9 cellular contexts compared by ENCODE assay signal in genomic region chr12:106139422-106140141, GRCh38. TPM values are rescaled to one million over a fixed set of nuclear protein-coding genes. Genes with fewer than 3 reads are reported as not detected.
DNase-seq lines count a peak whose midpoint lies in the region; ATAC-seq and TF ChIP-seq lines count a peak whose summit lies in the region.
"Had no signal": no experiment of that assay in that cellular context is flagged by ENCODE, and none has a peak within 500 bp of the region (broad histone marks: within the 10 kb centered on the region; RNA-seq: fewer than 3 reads in every experiment).

No MANE protein-coding gene starts in this region.

- peak; percentile 34 for DNase-seq in HPDE6-E6E7 (ENCODE audit: extremely low spot score)
- DNase-seq in SJSA1 (ENCODE audit: low read depth in 1 of 2, low spot score in 2 of 2), result peak; percentile 87 to 92
- peak; percentile 98 for DNase-seq in endodermal cell
- DNase-seq in medulla oblongata (ENCODE audit: extremely low spot score), result peak; percentile 66

- H3K36me3 ChIP-seq in SJSA1, result peaks cover 36% of the 10 kb centered on the region
- peaks cover 7% of the 10 kb centered on the region for H3K36me3 ChIP-seq in endodermal cell (ENCODE audit: control insufficient read depth, insufficient read depth, low read length)
- H3K36me3 ChIP-seq in stomach smooth muscle (ENCODE audit: control insufficient read depth in 2 of 2, insufficient read depth in 2 of 2, low read length in 2 of 2), result no peaks in the 10 kb centered on the region

- ATAC-seq in HG02938 (IDR thresholded peaks at IDR 0.05; ENCODE audit: unreplicated experiment) (no peak), GM18858 (IDR thresholded peaks at IDR 0.05; ENCODE audit: unreplicated experiment) (no peak)
- ATAC-seq: K562 had no signal

- peak overlapping the region; percentile 93 for H3K9ac ChIP-seq in endodermal cell (ENCODE audit: extremely low read depth, low read length, poor library complexity, severe bottlenecking)
- H3K9ac ChIP-seq in stomach smooth muscle (ENCODE audit: low read length in 2 of 2), result peak overlapping the region; percentile 77 to 91

- H3K4me1 ChIP-seq in SJSA1 (replicated peaks) (peaks cover 67% of the 10 kb centered on the region), endodermal cell (ENCODE audit: control insufficient read depth, insufficient read depth, low read length) (peaks cover 8% of the 10 kb centered on the region), stomach smooth muscle (ENCODE audit: control insufficient read depth, insufficient read depth, low read length) (peaks cover 55% of the 10 kb centered on the region)

- H3K9me3 Mint-ChIP-seq in endodermal cell, result no peaks in the 10 kb centered on the region

- peak overlapping the region; percentile 78 for H3K4me3 Mint-ChIP-seq in endodermal cell

- H3K4me3 ChIP-seq in SJSA1 (peak overlapping the region; percentile 95), endodermal cell (ENCODE audit: low read length) (peak overlapping the region; percentile 98), stomach smooth muscle (ENCODE audit: low read length in 2 of 2) (peak overlapping the region; percentile 59 to 85)
- H3K4me3 ChIP-seq: K562 had no signal

- no peaks in the 10 kb centered on the region for H3K36me3 Mint-ChIP-seq in endodermal cell (ENCODE audit: low read depth)

- H3K27me3 ChIP-seq in SJSA1 (replicated peaks), result no peaks in the 10 kb centered on the region
- H3K27me3 ChIP-seq in endodermal cell (ENCODE audit: control insufficient read depth, insufficient read depth, low read length, poor library complexity, severe bottlenecking), result no peaks in the 10 kb centered on the region
- no peaks in the 10 kb centered on the region for H3K27me3 ChIP-seq in stomach smooth muscle (ENCODE audit: control insufficient read depth in 1 of 2, insufficient read depth in 2 of 2, low read length in 2 of 2)

- peaks cover 56% of the 10 kb centered on the region for H3K4me1 Mint-ChIP-seq in endodermal cell

- H3K27me3 Mint-ChIP-seq in endodermal cell (ENCODE audit: insufficient read depth), result peaks cover 2% of the 10 kb centered on the region

- H3K9me3 ChIP-seq in SJSA1 (replicated peaks), result 0 out of 2 replicates have a peak, but pooled peaks cover 2% of the 10 kb centered on the region
- H3K9me3 ChIP-seq in endodermal cell (ENCODE audit: control insufficient read depth, low read length), result no peaks in the 10 kb centered on the region
- H3K9me3 ChIP-seq in stomach smooth muscle (ENCODE audit: control insufficient read depth in 2 of 2, low read length in 2 of 2), result no peaks in the 10 kb centered on the region

- H3K27ac ChIP-seq in C4-2B, result peak overlapping the region; percentile 75
- H3K27ac ChIP-seq in SJSA1, result peak overlapping the region; percentile 99
- peak overlapping the region; percentile 97 for H3K27ac ChIP-seq in endodermal cell (ENCODE audit: low read depth, low read length)
- H3K27ac ChIP-seq in stomach smooth muscle (ENCODE audit: low read length), result peak overlapping the region; percentile 92

- TF ChIP-seq CTCF in C4-2B (conservative IDR thresholded peaks at IDR 0.05), result no peak
- TF ChIP-seq CTCF in endodermal cell (conservative IDR thresholded peaks at IDR 0.05), result no peak

- H3K27ac Mint-ChIP-seq in endodermal cell, result peak overlapping the region; percentile 93

- 0% methylated on average over 5 to 66 of the region's 66 CpGs for whole genome bisulfite sequencing in endodermal cell (ENCODE audit: insufficient coverage in 1 of 2, insufficient read length in 1 of 2), 2 experiments

RNA-seq across cellular contexts. Expression of gene NUAK1, which starts 0.8 kb away (rescaled TPM):
- 48.9 and 60.6 TPM in 2 replicates for total RNA-seq in SJSA1 (2014; rRNA removed; shearing (Covaris generic))
- 10 to 100 TPM; 14.0 to 16.8 TPM for total RNA-seq in endodermal cell
- polyA plus RNA-seq in endodermal cell (2013, experiment 1 of 2), result 29.7 TPM
- polyA plus RNA-seq in endodermal cell (2013, experiment 2 of 2), result 27.3 TPM
- polyA plus RNA-seq: K562 had no signal

Comparison
In these comparisons a context has a peak if more than half of its experiments do, and no peak if none do; other contexts are left out.
1. DNase-seq: peak in every context shown above with its lines; median percentile 98 in endodermal cell; 90 in SJSA1; 66 in medulla oblongata; 34 in HPDE6-E6E7.